In the genomic region with DNA sequence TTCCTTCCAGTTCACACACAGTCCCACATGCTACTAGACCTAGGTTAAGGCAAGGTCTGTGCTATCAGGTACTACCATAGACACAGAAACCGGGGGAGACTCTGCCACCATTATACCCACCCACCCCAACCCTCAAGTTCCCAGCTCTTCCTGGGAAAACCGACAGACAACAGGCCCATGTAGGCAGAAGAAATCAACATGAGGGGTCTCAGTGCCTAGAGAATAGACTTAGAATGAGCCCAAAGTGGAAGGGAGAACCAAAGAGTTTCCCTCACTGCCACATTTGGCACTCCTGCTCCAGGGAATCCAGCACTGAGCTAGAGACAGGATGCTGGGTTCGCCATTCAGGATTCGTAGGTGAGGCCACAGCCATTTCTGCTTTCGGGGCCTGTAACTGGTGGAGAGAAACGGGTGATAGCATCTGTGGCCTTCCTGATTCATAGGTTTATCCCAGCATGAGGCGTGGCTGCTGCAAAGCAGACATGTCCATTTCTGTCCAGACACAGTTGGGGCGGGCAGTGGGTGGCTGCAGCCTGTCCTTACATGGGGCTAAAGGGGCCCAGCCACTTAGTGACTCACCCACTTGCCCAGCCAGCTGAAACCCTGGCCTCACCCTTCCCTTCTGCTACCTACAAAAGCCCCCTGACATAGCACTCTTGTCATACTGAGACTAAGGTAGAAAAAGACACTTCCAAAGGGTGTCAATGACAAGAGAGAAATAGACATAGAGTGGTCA, we compare ENCODE assay signal across 7 cellular contexts.
DNase-seq lines count a peak whose midpoint lies in the region; ATAC-seq lines count a peak whose summit lies in the region.

No MANE protein-coding gene starts in this region.

- peak overlapping the region; percentile 19 for H3K27ac Mint-ChIP-seq in activated T-helper 1 cell treated with anti-CD3 and anti-CD28 coated beads, Interleukin-12 subunit alpha, Interleukin-12 subunit beta, Interleukin-2, Interleukin-4 antibody, amounts not matched to agents 30 ng/mL and 10 ng/mL and 1 ng/mL, durations not matched to agents 14 hours and 24 hours and 36 hours
- H3K27ac Mint-ChIP-seq in memory B cell = peak overlapping the region; percentile 99

- no peaks in the 10 kb centered on the region for H3K9me3 Mint-ChIP-seq in activated T-helper 1 cell treated with anti-CD3 and anti-CD28 coated beads, Interleukin-12 subunit alpha, Interleukin-12 subunit beta, Interleukin-2, Interleukin-4 antibody, amounts not matched to agents 30 ng/mL and 10 ng/mL and 1 ng/mL, durations not matched to agents 14 hours and 24 hours and 36 hours
- no peaks in the 10 kb centered on the region for H3K9me3 Mint-ChIP-seq in memory B cell

- DNase-seq in activated T-helper 1 cell treated with anti-CD3 and anti-CD28 coated beads, Interleukin-12 subunit alpha, Interleukin-12 subunit beta, Interleukin-2, Interleukin-4 antibody, amounts not matched to agents 30 ng/mL and 10 ng/mL and 1 ng/mL, durations not matched to agents 14 hours and 24 hours and 36 hours (ENCODE audit: low spot score) = no peak
- DNase-seq in memory B cell (ENCODE audit: low spot score in 2 of 2) = no peak
- DNase-seq in stimulated activated CD4-positive, alpha-beta T cell treated with anti-CD3 and anti-CD28 coated beads, Interleukin-1b, Interleukin-23, amount 100 ng/mL, for 48 hours = no peak
- DNase-seq in NCI-H1092 treated with DMSO at 0.1 percent for 48 hours (lab: John Stamatoyannopoulos, UW) = no peak

- no peak overlapping the region for H3K4me3 Mint-ChIP-seq in activated T-helper 1 cell treated with anti-CD3 and anti-CD28 coated beads, Interleukin-12 subunit alpha, Interleukin-12 subunit beta, Interleukin-2, Interleukin-4 antibody, amounts not matched to agents 30 ng/mL and 10 ng/mL and 1 ng/mL, durations not matched to agents 14 hours and 24 hours and 36 hours
- H3K4me3 Mint-ChIP-seq in memory B cell = no peak overlapping the region

- H3K36me3 Mint-ChIP-seq in activated T-helper 1 cell treated with anti-CD3 and anti-CD28 coated beads, Interleukin-12 subunit alpha, Interleukin-12 subunit beta, Interleukin-2, Interleukin-4 antibody, amounts not matched to agents 30 ng/mL and 10 ng/mL and 1 ng/mL, durations not matched to agents 14 hours and 24 hours and 36 hours (ENCODE audit: low read depth) = peaks cover 2% of the 10 kb centered on the region
- H3K36me3 Mint-ChIP-seq in memory B cell = no peaks in the 10 kb centered on the region

- ATAC-seq in GM18520 (IDR thresholded peaks at IDR 0.05; ENCODE audit: unreplicated experiment) (peak; percentile 34), HG02973 (IDR thresholded peaks at IDR 0.05; ENCODE audit: unreplicated experiment) (peak; percentile 26), memory B cell (ENCODE audit: low read depth) (no peak), HG03039 (IDR thresholded peaks at IDR 0.05; ENCODE audit: unreplicated experiment) (no peak)

- intact Hi-C loops in activated T-helper 1 cell treated with anti-CD3 and anti-CD28 coated beads, Interleukin-12 subunit alpha, Interleukin-12 subunit beta, Interleukin-2, Interleukin-4 antibody, amounts not matched to agents 30 ng/mL and 10 ng/mL and 1 ng/mL, durations not matched to agents 14 hours and 24 hours and 36 hours (cut with micrococcal nuclease) = loop anchor here (5.0 to 10.0 kb wide), 3 partner anchors 147 to 416 kb away; a partner anchor contains a TSS

- H3K27me3 Mint-ChIP-seq in activated T-helper 1 cell treated with anti-CD3 and anti-CD28 coated beads, Interleukin-12 subunit alpha, Interleukin-12 subunit beta, Interleukin-2, Interleukin-4 antibody, amounts not matched to agents 30 ng/mL and 10 ng/mL and 1 ng/mL, durations not matched to agents 14 hours and 24 hours and 36 hours (ENCODE audit: insufficient read depth) = peaks cover 15% of the 10 kb centered on the region
- H3K27me3 Mint-ChIP-seq in memory B cell = no peaks in the 10 kb centered on the region

- H3K4me1 Mint-ChIP-seq in activated T-helper 1 cell treated with anti-CD3 and anti-CD28 coated beads, Interleukin-12 subunit alpha, Interleukin-12 subunit beta, Interleukin-2, Interleukin-4 antibody, amounts not matched to agents 30 ng/mL and 10 ng/mL and 1 ng/mL, durations not matched to agents 14 hours and 24 hours and 36 hours (ENCODE audit: low read depth) = peaks cover 91% of the 10 kb centered on the region
- peaks cover 51% of the 10 kb centered on the region for H3K4me1 Mint-ChIP-seq in memory B cell

Comparison
In these comparisons a context has a peak if more than half of its experiments do, and no peak if none do; other contexts are left out.
1. ATAC-seq: peak in GM18520 (single experiment) and HG02973 (single experiment); none in memory B cell (single experiment) and HG03039 (single experiment).